ENCODE assay signal across 1 cellular context in the genomic region with DNA sequence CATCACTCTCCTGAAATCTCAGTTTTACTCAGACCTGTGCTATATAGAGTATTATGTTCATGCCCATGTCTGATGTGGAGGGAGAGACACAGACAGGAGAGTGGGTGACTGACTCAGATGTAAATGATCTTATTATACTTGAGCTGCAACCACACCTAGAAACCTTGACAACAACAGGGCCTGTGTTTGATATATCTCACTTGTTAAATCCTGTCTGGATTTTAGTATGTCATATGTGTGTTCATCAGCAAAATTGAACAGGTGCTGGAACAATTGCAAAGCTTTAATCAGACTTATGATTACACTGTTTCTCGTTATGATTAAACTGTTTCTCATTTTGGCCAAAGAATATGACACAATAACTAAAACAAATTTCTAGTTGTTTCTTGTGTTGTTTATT.
TF ChIP-seq lines count a peak whose summit lies in the region.

No MANE protein-coding gene starts in this region.

TF ChIP-seq in WTC11, 78 proteins besides CTCF, POLR2A, EP300 and RAD21 (continued from another document):
- TF ChIP-seq AFF4 (CRISPR knock-in tag; IDR thresholded peaks at IDR 0.05; ENCODE audit: borderline replicate concordance) (no peak), ZMAT4 (CRISPR knock-in tag; IDR thresholded peaks at IDR 0.05) (no peak)
- TF ChIP-seq, protein P1, sequence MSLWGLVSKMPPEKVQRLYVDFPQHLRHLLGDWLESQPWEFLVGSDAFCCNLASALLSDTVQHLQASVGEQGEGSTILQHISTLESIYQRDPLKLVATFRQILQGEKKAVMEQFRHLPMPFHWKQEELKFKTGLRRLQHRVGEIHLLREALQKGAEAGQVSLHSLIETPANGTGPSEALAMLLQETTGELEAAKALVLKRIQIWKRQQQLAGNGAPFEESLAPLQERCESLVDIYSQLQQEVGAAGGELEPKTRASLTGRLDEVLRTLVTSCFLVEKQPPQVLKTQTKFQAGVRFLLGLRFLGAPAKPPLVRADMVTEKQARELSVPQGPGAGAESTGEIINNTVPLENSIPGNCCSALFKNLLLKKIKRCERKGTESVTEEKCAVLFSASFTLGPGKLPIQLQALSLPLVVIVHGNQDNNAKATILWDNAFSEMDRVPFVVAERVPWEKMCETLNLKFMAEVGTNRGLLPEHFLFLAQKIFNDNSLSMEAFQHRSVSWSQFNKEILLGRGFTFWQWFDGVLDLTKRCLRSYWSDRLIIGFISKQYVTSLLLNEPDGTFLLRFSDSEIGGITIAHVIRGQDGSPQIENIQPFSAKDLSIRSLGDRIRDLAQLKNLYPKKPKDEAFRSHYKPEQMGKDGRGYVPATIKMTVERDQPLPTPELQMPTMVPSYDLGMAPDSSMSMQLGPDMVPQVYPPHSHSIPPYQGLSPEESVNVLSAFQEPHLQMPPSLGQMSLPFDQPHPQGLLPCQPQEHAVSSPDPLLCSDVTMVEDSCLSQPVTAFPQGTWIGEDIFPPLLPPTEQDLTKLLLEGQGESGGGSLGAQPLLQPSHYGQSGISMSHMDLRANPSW (CRISPR knock-in tag; conservative IDR thresholded peaks at IDR 0.05; ENCODE audit: low read depth), result no peak
